In the genomic region with DNA sequence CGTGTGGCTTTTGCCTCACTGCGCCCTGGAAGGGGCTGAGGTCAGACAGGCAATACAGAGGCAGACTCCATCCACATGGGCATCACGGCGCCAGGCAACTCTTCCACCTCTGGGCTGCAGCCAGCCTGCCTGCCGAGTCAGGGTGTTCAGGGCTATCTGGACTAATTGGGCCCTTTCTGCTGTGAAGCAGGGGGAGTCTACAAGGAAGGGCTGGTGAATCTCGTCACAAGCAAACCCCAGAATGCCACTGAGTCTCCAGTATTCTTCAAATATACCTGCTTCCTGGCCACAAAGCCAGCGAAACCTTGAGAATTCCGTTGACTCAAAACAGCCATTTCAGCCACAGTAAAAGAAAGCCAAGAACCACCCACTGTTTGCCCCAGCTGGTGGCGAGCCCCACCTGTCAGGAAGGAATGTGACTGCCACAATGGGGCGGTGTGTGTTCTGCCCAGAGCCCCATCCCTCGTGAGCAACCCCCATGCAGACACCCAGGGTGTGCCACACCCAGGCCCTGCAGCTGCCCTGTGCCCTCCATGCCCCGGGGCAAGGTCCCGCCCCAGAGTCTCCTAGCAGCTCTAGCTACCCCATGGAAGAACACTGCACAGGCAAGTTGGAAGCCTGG, we compare ENCODE assay signal across 8 cellular contexts.
DNase-seq lines count a peak whose midpoint lies in the region; ATAC-seq and TF ChIP-seq lines count a peak whose summit lies in the region.

No MANE protein-coding gene starts in this region.

- H3K9me3 Mint-ChIP-seq in CD8-positive, alpha-beta T cell = no peaks in the 10 kb centered on the region
- no peaks in the 10 kb centered on the region for H3K9me3 Mint-ChIP-seq in activated naive CD8-positive, alpha-beta T cell treated with anti-CD3 and anti-CD28 coated beads for 36 hours
- no peaks in the 10 kb centered on the region for H3K9me3 Mint-ChIP-seq in chondrocyte (ENCODE audit: low read depth)

- H3K27ac Mint-ChIP-seq in CD8-positive, alpha-beta T cell = peak overlapping the region; percentile 81
- peak overlapping the region; percentile 54 for H3K27ac Mint-ChIP-seq in activated naive CD8-positive, alpha-beta T cell treated with anti-CD3 and anti-CD28 coated beads for 36 hours
- H3K27ac Mint-ChIP-seq in chondrocyte (ENCODE audit: unreplicated experiment) = no peak overlapping the region

- no peaks in the 10 kb centered on the region for H3K27me3 ChIP-seq in CD8-positive, alpha-beta T cell (ENCODE audit: insufficient read depth, low read length)

- TF ChIP-seq CTCF in CD8-positive, alpha-beta T cell (IDR thresholded peaks at IDR 0.05) = no peak
- TF ChIP-seq CTCF in chondrocyte (IDR thresholded peaks at IDR 0.05) = no peak

- peaks cover 52% of the 10 kb centered on the region for H3K4me1 Mint-ChIP-seq in CD8-positive, alpha-beta T cell (ENCODE audit: low read depth)
- peaks cover 37% of the 10 kb centered on the region for H3K4me1 Mint-ChIP-seq in activated naive CD8-positive, alpha-beta T cell treated with anti-CD3 and anti-CD28 coated beads for 36 hours
- H3K4me1 Mint-ChIP-seq in chondrocyte (ENCODE audit: low read depth) = peaks cover 20% of the 10 kb centered on the region

- POLR2A ChIA-PET in CD8-positive, alpha-beta T cell (lab: Charles Lee) = interaction anchor here (0.6 to 2.3 kb wide), 9 partner anchors 7 to 215 kb away, joined by 3 to 10 read pairs (median 4); no protein-coding TSS in a partner anchor

- CTCF ChIA-PET in CD8-positive, alpha-beta T cell (lab: Charles Lee) = interaction anchor here (0.9 to 9.5 kb wide), 11 partner anchors 10 to 119 kb away, joined by 3 to 73 read pairs (median 8); a partner anchor contains a TSS

- H3K27ac ChIP-seq in CD8-positive, alpha-beta T cell (ENCODE audit: low read depth, low read length) = no peak overlapping the region
- H3K27ac ChIP-seq in KOPT-K1 (ENCODE audit: low read depth, low read length, poor library complexity, severe bottlenecking) = peak overlapping the region; percentile 99

- H3K36me3 ChIP-seq in CD8-positive, alpha-beta T cell (ENCODE audit: insufficient read depth, low read length) = no peaks in the 10 kb centered on the region
- H3K36me3 ChIP-seq in KOPT-K1 (ENCODE audit: insufficient read depth, low read length) = peaks cover 15% of the 10 kb centered on the region; the same call in 1 of the 2 replicates

- no peaks in the 10 kb centered on the region for H3K9me3 ChIP-seq in CD8-positive, alpha-beta T cell (ENCODE audit: low read length)
- H3K9me3 ChIP-seq in KOPT-K1 (ENCODE audit: insufficient read depth, low read length, poor library complexity, severe bottlenecking) = no peaks in the 10 kb centered on the region

- no peaks in the 10 kb centered on the region for H3K27me3 Mint-ChIP-seq in CD8-positive, alpha-beta T cell (ENCODE audit: low read depth)
- H3K27me3 Mint-ChIP-seq in activated naive CD8-positive, alpha-beta T cell treated with anti-CD3 and anti-CD28 coated beads for 36 hours = no peaks in the 10 kb centered on the region
- no peaks in the 10 kb centered on the region for H3K27me3 Mint-ChIP-seq in chondrocyte (ENCODE audit: low read depth)

- peak in 5 of 7 experiments; percentile 49 to 75 (median 61) for DNase-seq in CD8-positive, alpha-beta T cell
- peak; percentile 66 for DNase-seq in activated naive CD8-positive, alpha-beta T cell treated with anti-CD3 and anti-CD28 coated beads for 36 hours
- DNase-seq in stimulated activated CD4-positive, alpha-beta T cell treated with anti-CD3 and anti-CD28 coated beads, Interleukin-12 subunit alpha, Interleukin-12 subunit beta, amount 100 ng/mL, for 4 hours = peak; percentile 38
- DNase-seq in NCI-H187 (lab: John Stamatoyannopoulos, UW) (no peak), chondrocyte (ENCODE audit: low spot score) (no peak), globus pallidus (ENCODE audit: low spot score) (no peak)

- H3K4me3 Mint-ChIP-seq in CD8-positive, alpha-beta T cell = peak overlapping the region; percentile 45
- H3K4me3 Mint-ChIP-seq in activated naive CD8-positive, alpha-beta T cell treated with anti-CD3 and anti-CD28 coated beads for 36 hours = peak overlapping the region; percentile 22
- no peak overlapping the region for H3K4me3 Mint-ChIP-seq in chondrocyte (ENCODE audit: unreplicated experiment)

- peaks cover 15% of the 10 kb centered on the region for H3K36me3 Mint-ChIP-seq in CD8-positive, alpha-beta T cell
- H3K36me3 Mint-ChIP-seq in activated naive CD8-positive, alpha-beta T cell treated with anti-CD3 and anti-CD28 coated beads for 36 hours = no peaks in the 10 kb centered on the region
- peaks cover 2% of the 10 kb centered on the region for H3K36me3 Mint-ChIP-seq in chondrocyte (ENCODE audit: low read depth)

- peaks cover 40% of the 10 kb centered on the region for H3K4me1 ChIP-seq in CD8-positive, alpha-beta T cell (ENCODE audit: insufficient read depth, low read length)

- H3K4me3 ChIP-seq in CD8-positive, alpha-beta T cell (ENCODE audit: low read depth, low read length) = no peak overlapping the region

- ATAC-seq in CD8-positive, alpha-beta T cell = peak; percentile 80
- ATAC-seq in GM21381 (IDR thresholded peaks at IDR 0.05; ENCODE audit: unreplicated experiment) = peak; percentile 50

- intact Hi-C loops in CD8-positive, alpha-beta T cell (cut with DNase I, micrococcal nuclease) = loop anchor here in 1 of 2 experiments (5.0 kb wide), 1 partner anchor 95 kb away; no protein-coding TSS in a partner anchor

Comparison
In these comparisons a context has a peak if more than half of its experiments do, and no peak if none do; other contexts are left out.
1. DNase-seq: peak in CD8-positive, alpha-beta T cell (5 of 7), activated naive CD8-positive, alpha-beta T cell treated with anti-CD3 and anti-CD28 coated beads for 36 hours (single experiment) and stimulated activated CD4-positive, alpha-beta T cell treated with anti-CD3 and anti-CD28 coated beads, Interleukin-12 subunit alpha, Interleukin-12 subunit beta, amount 100 ng/mL, for 4 hours (single experiment); none in NCI-H187 (0 of 2), chondrocyte (single experiment) and globus pallidus (single experiment).